ENCODE assay signal across 8 cellular contexts in the genomic region with DNA sequence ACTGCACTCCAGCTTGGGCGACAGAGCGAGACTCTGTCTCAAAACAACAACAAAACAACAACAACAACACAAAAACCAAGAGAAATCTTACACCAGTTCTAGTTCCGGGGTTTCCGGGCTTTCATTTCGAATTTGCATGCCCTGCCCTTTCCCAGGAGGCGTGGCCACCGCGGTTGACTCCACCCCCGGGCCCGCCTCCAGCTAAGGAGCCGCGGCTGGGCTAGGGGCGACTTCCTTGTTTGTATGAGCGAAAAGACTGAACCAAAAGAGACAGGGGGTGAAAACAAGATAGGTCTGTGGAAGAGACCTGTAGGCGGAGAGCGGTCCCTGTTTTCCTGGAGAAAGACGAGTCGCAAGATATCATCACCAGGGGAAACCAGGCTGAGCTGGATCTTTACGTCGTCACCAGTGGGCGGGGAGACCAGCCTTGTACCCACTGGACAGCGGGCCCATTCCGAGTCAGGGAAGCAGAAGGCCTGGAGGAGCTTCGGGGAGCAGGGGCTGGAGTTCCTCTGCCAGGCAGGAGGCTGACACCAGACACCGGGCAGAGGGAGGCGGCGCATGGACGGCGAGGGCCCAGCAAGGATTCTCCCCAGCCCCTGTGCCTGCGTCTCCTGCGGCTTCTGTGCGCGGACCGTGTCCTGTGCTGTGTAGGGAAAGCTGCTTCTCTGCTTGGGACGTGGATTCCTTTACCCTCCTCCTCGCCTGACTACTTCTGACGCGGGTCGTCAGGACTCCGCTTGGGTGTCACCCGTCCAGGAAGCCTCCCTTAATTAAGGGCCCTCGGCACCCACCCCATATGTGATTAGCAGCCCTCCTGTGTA. TPM values are rescaled to one million over a fixed set of nuclear protein-coding genes. Genes with fewer than 3 reads are reported as not detected.
DNase-seq lines count a peak whose midpoint lies in the region; ATAC-seq, FAIRE-seq and TF ChIP-seq lines count a peak whose summit lies in the region.

No MANE protein-coding gene starts in this region.

- H3K9ac ChIP-seq in H1 (replicated peaks in 1 of 4; ENCODE audit: extremely low read depth in 1 of 4, low read depth in 3 of 4, low read length in 3 of 4) (peak overlapping the region in 3 of 4 experiments; percentile 52 to 63 (median 62); a peak in 6 of 7 replicates), mesendoderm (ENCODE audit: low read length) (peak overlapping the region; percentile 63)

- H3K79me2 ChIP-seq in H1 (ENCODE audit: control insufficient read depth in 1 of 2, insufficient read depth in 2 of 2, low read length in 2 of 2): no peaks in the 10 kb centered on the region
- H3K79me2 ChIP-seq in mesendoderm (ENCODE audit: control insufficient read depth, insufficient read depth, low read length): no peaks in the 10 kb centered on the region

- H3K27ac ChIP-seq in C4-2B (peak overlapping the region; percentile 27), H1 (ENCODE audit: low read depth, low read length) (peak overlapping the region; percentile 85), mesendoderm (ENCODE audit: low read depth, low read length) (peak overlapping the region; percentile 57)

- peak overlapping the region; percentile 98 for H3K27ac Mint-ChIP-seq in activated CD8-positive, alpha-beta memory T cell treated with anti-CD3 and anti-CD28 coated beads, Interleukin-2, amount 10 ng/mL, durations not matched to agents 7 days and 5 days

- H2BK120ac ChIP-seq in H1 (replicated peaks; ENCODE audit: low read depth, low read length) (no peak overlapping the region), mesendoderm (ENCODE audit: low read depth, low read length) (no peak overlapping the region)

- H2BK15ac ChIP-seq in H1 (ENCODE audit: low read length) (0 out of 2 replicates have a peak overlapping the region, but pooled peaks have one; percentile 36), mesendoderm (replicated peaks; ENCODE audit: low read depth) (no peak overlapping the region)

- no peak overlapping the region for H4K91ac ChIP-seq in H1 (replicated peaks; ENCODE audit: insufficient read length, low read length)

- H3K36me3 Mint-ChIP-seq in activated CD8-positive, alpha-beta memory T cell treated with anti-CD3 and anti-CD28 coated beads, Interleukin-2, amount 10 ng/mL, durations not matched to agents 7 days and 5 days: no peaks in the 10 kb centered on the region

- H3K9me3 ChIP-seq in H1 (ENCODE audit: insufficient read depth in 2 of 2, low read depth in 1 of 2, low read length in 1 of 2): no peaks in the 10 kb centered on the region

- H3K4me1 ChIP-seq in H1 (replicated peaks in 1 of 4; ENCODE audit: control insufficient read depth in 3 of 4, insufficient read depth in 4 of 4, low read length in 3 of 4) (peaks cover 0 to 3% (median 0%) of the 10 kb centered on the region in 4 experiments; a peak in 3 of 7 replicates), mesendoderm (ENCODE audit: control insufficient read depth, low read depth, low read length) (no peaks in the 10 kb centered on the region)

- peak overlapping the region; percentile 97 for H3K4me3 Mint-ChIP-seq in activated CD8-positive, alpha-beta memory T cell treated with anti-CD3 and anti-CD28 coated beads, Interleukin-2, amount 10 ng/mL, durations not matched to agents 7 days and 5 days

- H3K9me3 Mint-ChIP-seq in activated CD8-positive, alpha-beta memory T cell treated with anti-CD3 and anti-CD28 coated beads, Interleukin-2, amount 10 ng/mL, durations not matched to agents 7 days and 5 days (ENCODE audit: low read depth): no peaks in the 10 kb centered on the region

- POLR2A ChIA-PET in H1 (lab: Charles Lee; ENCODE audit: partially characterized antibody): interaction anchor here (0.8 to 6.1 kb wide), 10 partner anchors 10 to 95 kb away, joined by 3 to 121 read pairs (median 10); partner anchors contain the start of genes ARL4D and DHX8

- peaks cover 21% of the 10 kb centered on the region for H3K4me1 Mint-ChIP-seq in activated CD8-positive, alpha-beta memory T cell treated with anti-CD3 and anti-CD28 coated beads, Interleukin-2, amount 10 ng/mL, durations not matched to agents 7 days and 5 days

- no peaks in the 10 kb centered on the region for H3K27me3 ChIP-seq in H1 (replicated peaks in 1 of 4; ENCODE audit: control insufficient read depth in 3 of 4, extremely low read depth in 1 of 4, insufficient read depth in 3 of 4, low read length in 3 of 4)
- no peaks in the 10 kb centered on the region for H3K27me3 ChIP-seq in mesendoderm (ENCODE audit: insufficient read depth, low read length, poor library complexity)

- peak in 1 of 2 experiments; percentile 55; a peak in 1 of 3 replicates for TF ChIP-seq EP300 in H1 (IDR thresholded peaks at IDR 0.05; ENCODE audit: borderline replicate concordance in 1 of 2, low read depth in 2 of 2, low read length in 2 of 2)

- peak overlapping the region; percentile 90 to 98 for H3K4me2 ChIP-seq in H1 (ENCODE audit: insufficient read depth in 1 of 2, low read depth in 2 of 2, low read length in 2 of 2)
- peak overlapping the region; percentile 72 for H3K4me2 ChIP-seq in mesendoderm (ENCODE audit: low read length)

- no peak overlapping the region for H3K14ac ChIP-seq in H1 (ENCODE audit: insufficient read length)

- TF ChIP-seq RAD21 in H1 (IDR thresholded peaks at IDR 0.05 in 1 of 2, conservative IDR thresholded peaks at IDR 0.05 in 1 of 2; ENCODE audit: low read depth in 2 of 2, low read length in 2 of 2): no peak

- TF ChIP-seq CTCF in C4-2B (conservative IDR thresholded peaks at IDR 0.05): no peak
- no peak for TF ChIP-seq CTCF in H1 (IDR thresholded peaks at IDR 0.05; ENCODE audit: control extremely low read depth in 1 of 3, insufficient read depth in 1 of 3, low read depth in 1 of 3, low read length in 3 of 3)

- no peak overlapping the region for H2BK20ac ChIP-seq in H1 (ENCODE audit: low read length)

- H3K36me3 ChIP-seq in H1 (ENCODE audit: control insufficient read depth in 2 of 4, insufficient read depth in 4 of 4, low read length in 3 of 4) (no peaks in the 10 kb centered on the region), mesendoderm (ENCODE audit: control insufficient read depth, insufficient read depth, low read length) (no peaks in the 10 kb centered on the region)

- peak overlapping the region; percentile 77; the same call in 1 of the 2 replicates for H2BK12ac ChIP-seq in H1 (ENCODE audit: low read depth, low read length)

- peak overlapping the region; percentile 58 to 81 (median 70) for H3K4me3 ChIP-seq in H1 (ENCODE audit: extremely low read depth in 1 of 4, insufficient read depth in 2 of 4, low read depth in 3 of 4, low read length in 4 of 4)
- H3K4me3 ChIP-seq in mesendoderm (ENCODE audit: low read length): peak overlapping the region; percentile 20

- H3K23ac ChIP-seq in H1 (ENCODE audit: insufficient read length): no peak overlapping the region
- no peak overlapping the region for H3K23ac ChIP-seq in mesendoderm (ENCODE audit: low read length)

- H2AFZ ChIP-seq in H1 (ENCODE audit: low read length): peak overlapping the region; percentile 98

- H3K79me1 ChIP-seq in H1 (ENCODE audit: low read depth, low read length) (no peaks in the 10 kb centered on the region), mesendoderm (ENCODE audit: low read length) (no peaks in the 10 kb centered on the region)

- H3K56ac ChIP-seq in H1 (replicated peaks; ENCODE audit: insufficient read length, low read depth, low read length): no peak overlapping the region
- peak overlapping the region; percentile 91 for H3K56ac ChIP-seq in mesendoderm (ENCODE audit: low read length)

- H4K5ac ChIP-seq in H1 (ENCODE audit: insufficient read length, low read depth, low read length) (peak overlapping the region; percentile 20), mesendoderm (ENCODE audit: low read length) (no peak overlapping the region)

- peak; percentile 58 for ATAC-seq in GM19452 (IDR thresholded peaks at IDR 0.05; ENCODE audit: unreplicated experiment)
- ATAC-seq in activated CD8-positive, alpha-beta memory T cell treated with anti-CD3 and anti-CD28 coated beads, Interleukin-2, amount 10 ng/mL, durations not matched to agents 7 days and 5 days: peak; percentile 79

- peak; percentile 78 for FAIRE-seq in H1 (lab: Jason Lieb, UNC)

- no peak overlapping the region for H3K4ac ChIP-seq in H1 (replicated peaks; ENCODE audit: insufficient read length, low read depth, low read length)
- H3K4ac ChIP-seq in mesendoderm (ENCODE audit: low read depth, low read length): peak overlapping the region; percentile 75

- peak in 1 of 2 experiments; percentile 61; a peak in 1 of 3 replicates for TF ChIP-seq POLR2A in H1 (IDR thresholded peaks at IDR 0.05; ENCODE audit: control extremely low read depth in 1 of 2, low read depth in 2 of 2, low read length in 2 of 2)

- H3K18ac ChIP-seq in H1 (ENCODE audit: extremely low read depth, low read length) (peak overlapping the region; percentile 44; the same call in 1 of the 2 replicates), mesendoderm (ENCODE audit: low read length) (no peak overlapping the region)

- H4K20me1 ChIP-seq in H1 (replicated peaks in 1 of 2; ENCODE audit: control insufficient read depth in 1 of 2, insufficient read depth in 2 of 2, low read length in 2 of 2): no peaks in the 10 kb centered on the region

- 2% methylated on average over 42 of the region's 42 CpGs; no CpG with 5 or more reads in 1 of the 2 experiments for WGBS in H1 (ENCODE audit: extremely low coverage in 1 of 2, insufficient coverage in 1 of 2, insufficient read length in 1 of 2, insufficient replicate concordance in 2 of 2, low coverage in 1 of 2, low lambda C conversion rate in 2 of 2, missing lambda C conversion rate in 1 of 2), 2 experiments
- no CpG with 5 or more reads among the region's 42 CpGs for WGBS in mesendoderm (ENCODE audit: extremely low coverage, insufficient coverage, low lambda C conversion rate)

- peaks cover 11% of the 10 kb centered on the region for H3K23me2 ChIP-seq in H1 (ENCODE audit: low read depth, low read length)

- H2AK5ac ChIP-seq in H1 (ENCODE audit: low read depth, low read length) (no peak overlapping the region), mesendoderm (ENCODE audit: low read length) (no peak overlapping the region)

- no peaks in the 10 kb centered on the region for H3K27me3 Mint-ChIP-seq in activated CD8-positive, alpha-beta memory T cell treated with anti-CD3 and anti-CD28 coated beads, Interleukin-2, amount 10 ng/mL, durations not matched to agents 7 days and 5 days

- CTCF ChIA-PET in activated CD8-positive, alpha-beta memory T cell treated with anti-CD3 and anti-CD28 coated beads, Interleukin-2, amount 10 ng/mL, durations not matched to agents 7 days and 5 days (lab: Charles Lee): interaction anchor here (0.8 to 5.0 kb wide), 10 partner anchors 10 to 313 kb away, joined by 3 to 63 read pairs (median 4); partner anchors contain the start of genes ARL4D and DHX8
- CTCF ChIA-PET in H1 (lab: Charles Lee; ENCODE audit: partially characterized antibody): interaction anchor here (0.6 to 3.3 kb wide), 20 partner anchors 10 to 373 kb away, joined by 3 to 38 read pairs (median 4); partner anchors contain the start of genes ARL4D and DHX8

- H2BK5ac ChIP-seq in H1 (ENCODE audit: low read depth, low read length) (peak overlapping the region; percentile 94), mesendoderm (ENCODE audit: low read length) (peak overlapping the region; percentile 7)

- H4K8ac ChIP-seq in H1 (ENCODE audit: extremely low read depth, insufficient read depth, low read length) (peak overlapping the region; percentile 84; the same call in 1 of the 2 replicates), mesendoderm (ENCODE audit: low read depth, low read length) (no peak overlapping the region)

- DNase-seq in HT1080 (ENCODE audit: low read depth) (peak; percentile 89), NOMO-1 treated with DMSO at 0.1 percent for 48 hours (lab: John Stamatoyannopoulos, UW; ENCODE audit: unreplicated experiment) (peak; percentile 89), H1 (ENCODE audit: low read depth in 1 of 2, low spot score in 2 of 2) (peak in 1 of 2 experiments; percentile 93), mesendoderm (peak; percentile 96)
- DNase-seq in activated CD8-positive, alpha-beta memory T cell treated with anti-CD3 and anti-CD28 coated beads, Interleukin-2, amount 10 ng/mL, durations not matched to agents 7 days and 5 days: peak; percentile 94
- DNase-seq in stimulated activated CD8-positive, alpha-beta memory T cell treated with anti-CD3 and anti-CD28 coated beads, Interleukin-12 subunit alpha, Interleukin-12 subunit beta, amount 100 ng/mL, for 4 hours (ENCODE audit: low read depth): peak; percentile 82

RNA-seq across cellular contexts. Expression of gene ARL4D, which starts 10.4 kb away (rescaled TPM):
- total RNA-seq in HT1080 (2014; rRNA removed; shearing (Covaris generic)): 5.7 and 8.9 TPM in 2 replicates
- polyA plus RNA-seq in HT1080 (2015; cell fraction: cytosol; rRNA removed): 6.7 and 7.0 TPM in 2 replicates
- 5.7 and 7.5 TPM in 2 replicates for polyA plus RNA-seq in HT1080 (2015; cell fraction: nucleus; rRNA removed)
- 1 to 10 TPM; 2.5 to 3.2 TPM for total RNA-seq in activated CD8-positive, alpha-beta memory T cell treated with anti-CD3 and anti-CD28 coated beads, Interleukin-2, amount 10 ng/mL, durations not matched to agents 7 days and 5 days
- 8.4 TPM in 2 replicates for total RNA-seq in H1 (2021; fragmentation: NEBNext Ultra II Directional; extraction: Animal tissue kit (Norgen Biotek cat#: 25700))
- 9.2 and 16.2 TPM in 2 replicates for polyA plus RNA-seq in H1 (2011; rRNA removed)
- polyA plus RNA-seq in H1 (2011; cell fraction: cytosol; rRNA removed): 13.0 TPM
- polyA plus RNA-seq in H1 (2011; cell fraction: nucleus; rRNA removed): 10.2 TPM
- polyA plus RNA-seq in H1 (2012, experiment 1 of 2): 7.8 to 9.1 TPM (median 8.5 TPM) in 4 replicates
- polyA plus RNA-seq in H1 (2012, experiment 2 of 2): 8.1 TPM
- 4.9 TPM for polyA plus RNA-seq in H1 (2013, experiment 1 of 2)
- polyA plus RNA-seq in H1 (2013, experiment 2 of 2): 5.6 TPM
- 6.4 and 7.0 TPM in 2 replicates for polyA minus RNA-seq in H1 (2011; rRNA and poly(A)+ RNA removed)
- 5.1 TPM for polyA minus RNA-seq in H1 (2011; cell fraction: cytosol; rRNA and poly(A)+ RNA removed)
- 9.5 TPM for polyA minus RNA-seq in H1 (2011; cell fraction: nucleus; rRNA and poly(A)+ RNA removed)
- 12.7 TPM for polyA plus RNA-seq in mesendoderm (2013, experiment 1 of 2)
- polyA plus RNA-seq in mesendoderm (2013, experiment 2 of 2): 11.4 TPM

Comparison
In these comparisons a context has a peak if more than half of its experiments do, and no peak if none do; other contexts are left out.
1. H3K27ac ChIP-seq: peak in every context shown above with its lines; median percentile 85 in H1; 57 in mesendoderm; 27 in C4-2B.